In genomic region chr13:25371608-25372274, GRCh38 we compare ENCODE assay signal across 9 cellular contexts. TPM values are rescaled to one million over a fixed set of nuclear protein-coding genes. Genes with fewer than 3 reads are reported as not detected.
DNase-seq lines count a peak whose midpoint lies in the region; ATAC-seq and TF ChIP-seq lines count a peak whose summit lies in the region.
"Had no signal": no experiment of that assay in that cellular context is flagged by ENCODE, and none has a peak within 500 bp of the region (broad histone marks: within the 10 kb centered on the region; RNA-seq: fewer than 3 reads in every experiment).

Gene ATP8A2, plus strand, starts transcription at chr13:25371974. Its CDS starts 239 bp downstream, at chr13:25372213.

- CTCF ChIA-PET in activated B cell treated with CpG ODN at 0.5 μM for 24 hours (lab: Charles Lee) = no interaction called here

- no peaks in the 10 kb centered on the region for H3K9me3 Mint-ChIP-seq in activated B cell treated with CpG ODN at 0.5 μM for 24 hours
- H3K9me3 Mint-ChIP-seq in stimulated activated naive B cell treated with anti-CD40 and anti-IgM and Interleukin-4, amounts not matched to agents 10 μg/mL and 1 μg/mL and 100 μg/mL, for 72 hours = no peaks in the 10 kb centered on the region

- peaks cover 56% of the 10 kb centered on the region for H3K27me3 Mint-ChIP-seq in activated B cell treated with CpG ODN at 0.5 μM for 24 hours
- H3K27me3 Mint-ChIP-seq in stimulated activated naive B cell treated with anti-CD40 and anti-IgM and Interleukin-4, amounts not matched to agents 10 μg/mL and 1 μg/mL and 100 μg/mL, for 72 hours = peaks cover 49 to 73% of the 10 kb centered on the region in 2 donors

- no peak within 1 kb of the TSS for H3K27ac Mint-ChIP-seq in activated B cell treated with CpG ODN at 0.5 μM for 24 hours
- H3K27ac Mint-ChIP-seq in stimulated activated naive B cell treated with anti-CD40 and anti-IgM and Interleukin-4, amounts not matched to agents 10 μg/mL and 1 μg/mL and 100 μg/mL, for 72 hours = no peak within 1 kb of the TSS
- H3K27ac Mint-ChIP-seq: CD14-positive monocyte had no signal

- DNase-seq in NCI-H2196 (lab: John Stamatoyannopoulos, UW; ENCODE audit: unreplicated experiment) (peak; percentile 1), NCI-H2196 treated with DMSO at 0.1 percent for 48 hours (lab: John Stamatoyannopoulos, UW; ENCODE audit: unreplicated experiment) (no peak), activated B cell treated with CpG ODN at 0.5 μM for 24 hours (peak; percentile 16), head of caudate nucleus (peak in 25 of 42 donors; percentile 6 to 55 (median 31)), mucosa of gallbladder (ENCODE audit: low spot score) (no peak)
- DNase-seq in stimulated activated naive B cell treated with anti-CD40 and anti-IgM and Interleukin-4, amounts not matched to agents 10 μg/mL and 1 μg/mL and 100 μg/mL, for 72 hours = no peak
- no peak for DNase-seq in activated CD4-positive, CD25-positive, alpha-beta regulatory T cell treated with anti-CD3 and anti-CD28 coated beads, Interleukin-2, amount 50 U/mL, for 72 hours

- H3K36me3 Mint-ChIP-seq in activated B cell treated with CpG ODN at 0.5 μM for 24 hours (ENCODE audit: low read depth) = no peaks in the 10 kb centered on the region
- no peaks in the 10 kb centered on the region for H3K36me3 Mint-ChIP-seq in stimulated activated naive B cell treated with anti-CD40 and anti-IgM and Interleukin-4, amounts not matched to agents 10 μg/mL and 1 μg/mL and 100 μg/mL, for 72 hours

- TF ChIP-seq CTCF in activated B cell treated with CpG ODN at 0.5 μM for 24 hours (IDR thresholded peaks at IDR 0.05) = no peak

- POLR2A ChIA-PET in activated B cell treated with CpG ODN at 0.5 μM for 24 hours (lab: Charles Lee) = no interaction called here

- H3K4me1 Mint-ChIP-seq in activated B cell treated with CpG ODN at 0.5 μM for 24 hours = peaks cover 20% of the 10 kb centered on the region
- H3K4me1 Mint-ChIP-seq in stimulated activated naive B cell treated with anti-CD40 and anti-IgM and Interleukin-4, amounts not matched to agents 10 μg/mL and 1 μg/mL and 100 μg/mL, for 72 hours = peaks cover 6 to 16% of the 10 kb centered on the region in 2 donors

- ATAC-seq in activated B cell treated with CpG ODN at 0.5 μM for 24 hours (ENCODE audit: low read depth) (no peak), GM18520 (IDR thresholded peaks at IDR 0.05; ENCODE audit: unreplicated experiment) (no peak)
- peak; percentile 41 to 46 for ATAC-seq in stimulated activated naive B cell treated with anti-CD40 and anti-IgM and Interleukin-4, amounts not matched to agents 10 μg/mL and 1 μg/mL and 100 μg/mL, for 72 hours (replicated peaks)

- intact Hi-C loops in activated B cell treated with CpG ODN at 0.5 μM for 24 hours (cut with micrococcal nuclease) (no loop called here), head of caudate nucleus (cut with DNase I) (no loop called here)

- H3K4me3 Mint-ChIP-seq in activated B cell treated with CpG ODN at 0.5 μM for 24 hours = peak within 1 kb of the TSS; percentile 70
- peak within 1 kb of the TSS; percentile 57 to 59 for H3K4me3 Mint-ChIP-seq in stimulated activated naive B cell treated with anti-CD40 and anti-IgM and Interleukin-4, amounts not matched to agents 10 μg/mL and 1 μg/mL and 100 μg/mL, for 72 hours

RNA-seq across cellular contexts. Expression of gene ATP8A2, which starts in this region (rescaled TPM):
- total RNA-seq in activated B cell treated with CpG ODN at 0.5 μM for 24 hours = not detected in 2 replicates
- total RNA-seq in mucosa of gallbladder = 0.29 TPM

Comparison
In these comparisons a context has a peak if more than half of its experiments do, and no peak if none do; other contexts are left out.
1. DNase-seq: peak in NCI-H2196 (single experiment) and head of caudate nucleus (25 of 42); none in NCI-H2196 treated with DMSO at 0.1 percent for 48 hours (single experiment), stimulated activated naive B cell treated with anti-CD40 and anti-IgM and Interleukin-4, amounts not matched to agents 10 μg/mL and 1 μg/mL and 100 μg/mL, for 72 hours (single experiment), activated CD4-positive, CD25-positive, alpha-beta regulatory T cell treated with anti-CD3 and anti-CD28 coated beads, Interleukin-2, amount 50 U/mL, for 72 hours (single experiment) and mucosa of gallbladder (single experiment).
2. Peak in DNase-seq in activated B cell treated with CpG ODN at 0.5 μM for 24 hours; RNA of the gene not detected or under 1 TPM.
3. ATAC-seq: peak in stimulated activated naive B cell treated with anti-CD40 and anti-IgM and Interleukin-4, amounts not matched to agents 10 μg/mL and 1 μg/mL and 100 μg/mL, for 72 hours (2 of 2); none in activated B cell treated with CpG ODN at 0.5 μM for 24 hours (single experiment) and GM18520 (single experiment).